Comparison of ENCODE assay signal across 8 cellular contexts in the genomic region with DNA sequence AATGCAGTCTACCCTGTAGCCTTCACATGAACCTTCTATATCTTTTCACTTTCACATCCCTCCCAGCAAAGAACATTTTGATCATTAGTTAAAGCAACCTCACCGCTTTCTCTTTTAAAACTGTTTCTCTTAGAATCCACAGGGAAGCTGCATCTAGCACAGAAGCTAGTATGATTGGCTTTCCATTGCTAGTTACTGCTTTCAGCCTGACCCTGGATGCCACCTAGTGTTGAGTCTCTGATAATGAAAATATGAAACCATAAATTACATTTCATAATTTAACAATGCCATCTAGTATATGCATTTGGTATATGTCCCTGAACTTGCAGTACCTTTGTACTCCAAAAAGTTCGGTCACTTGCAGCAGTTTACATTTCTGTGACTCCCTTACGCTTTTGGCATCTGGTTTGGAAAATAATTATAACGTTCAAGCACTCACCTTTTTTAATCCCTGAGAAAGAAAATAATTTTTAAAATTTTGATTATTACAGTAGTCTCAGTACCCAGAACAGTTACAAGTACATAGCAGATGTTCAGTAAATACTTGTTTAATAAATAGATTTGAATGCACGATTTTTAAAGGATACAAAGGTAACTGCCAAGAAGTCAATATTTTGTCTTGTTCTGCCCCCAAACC. TPM values are rescaled to one million over a fixed set of nuclear protein-coding genes. Genes with fewer than 3 reads are reported as not detected.
DNase-seq lines count a peak whose midpoint lies in the region; ATAC-seq and TF ChIP-seq lines count a peak whose summit lies in the region.

No MANE protein-coding gene starts in this region.

- peak; percentile 95 for ATAC-seq in GM18909 (IDR thresholded peaks at IDR 0.05; ENCODE audit: poor library complexity, unreplicated experiment)
- peak; percentile 85 for ATAC-seq in HG03066 (IDR thresholded peaks at IDR 0.05; ENCODE audit: low read depth, unreplicated experiment)
- ATAC-seq in GM21528 (IDR thresholded peaks at IDR 0.05; ENCODE audit: low FRiP score, unreplicated experiment), result no peak

- H3K4me1 Mint-ChIP-seq in glutamatergic neuron (ENCODE audit: low read depth, unreplicated experiment), result no peaks in the 10 kb centered on the region

- no peaks in the 10 kb centered on the region for H3K9me3 Mint-ChIP-seq in glutamatergic neuron (ENCODE audit: unreplicated experiment)

- TF ChIP-seq CTCF in glutamatergic neuron (IDR thresholded peaks at IDR 0.05; ENCODE audit: partially characterized antibody, unreplicated experiment), result peak; percentile 76

- no peaks in the 10 kb centered on the region for H3K36me3 Mint-ChIP-seq in glutamatergic neuron (ENCODE audit: unreplicated experiment)

- no peaks in the 10 kb centered on the region for H3K27me3 Mint-ChIP-seq in glutamatergic neuron (ENCODE audit: unreplicated experiment)

- H3K27ac Mint-ChIP-seq in glutamatergic neuron (ENCODE audit: unreplicated experiment), result no peak overlapping the region

- no peak overlapping the region for H3K4me3 Mint-ChIP-seq in glutamatergic neuron (ENCODE audit: unreplicated experiment)

- DNase-seq in DMS153 treated with DMSO at 0.1 percent for 48 hours (lab: John Stamatoyannopoulos, UW; ENCODE audit: unreplicated experiment) (peak; percentile 43), NCI-H345 (lab: John Stamatoyannopoulos, UW) (peak; percentile 7), glutamatergic neuron (no peak), putamen (ENCODE audit: low spot score) (peak; percentile 36)
- peak; percentile 21 for DNase-seq in activated naive CD4-positive, alpha-beta T cell treated with anti-CD3 and anti-CD28 coated beads, Interleukin-2, amount 50 U/mL, for 16 hours

RNA-seq across cellular contexts. Expression of gene CISD1, which starts 22.7 kb away (rescaled TPM):
- 29.3 TPM for total RNA-seq in glutamatergic neuron (ENCODE audit: unreplicated experiment)

RNA-seq across cellular contexts. Expression of gene IPMK, which starts 24.0 kb away (rescaled TPM):
- 7.6 TPM for total RNA-seq in glutamatergic neuron (ENCODE audit: unreplicated experiment)

RNA-seq across cellular contexts. Expression of gene UBE2D1, which starts 43.1 kb away (rescaled TPM):
- 48.1 TPM for total RNA-seq in glutamatergic neuron (ENCODE audit: unreplicated experiment)
